In the genomic region with DNA sequence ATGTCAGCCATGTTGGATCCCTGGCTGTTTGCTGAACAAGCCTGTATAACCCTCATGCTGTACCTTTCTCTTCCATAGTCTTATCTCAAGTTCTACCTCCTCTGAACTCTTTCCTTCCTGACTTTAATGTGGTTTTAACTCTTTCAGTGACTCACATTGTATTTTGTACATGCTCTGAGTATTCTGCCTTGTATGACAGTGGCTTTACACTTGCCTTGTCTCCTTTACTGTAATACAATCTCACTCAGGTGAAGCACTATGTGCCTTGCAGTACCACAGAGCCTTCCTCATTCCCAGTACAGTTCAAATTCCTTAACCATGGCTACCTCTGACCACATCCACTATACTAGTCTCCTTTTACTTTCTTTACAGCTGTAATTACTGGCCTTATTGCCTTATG, we compare ENCODE assay signal across 16 cellular contexts. TPM values are rescaled to one million over a fixed set of nuclear protein-coding genes. Genes with fewer than 3 reads are reported as not detected.
A peak's percentile ranks its signal among the peaks of the same experiment; 100 is the strongest.
DNase-seq lines count a peak whose midpoint lies in the region; ATAC-seq and FAIRE-seq lines count a peak whose summit lies in the region.
"Had no signal": no experiment of that assay in that cellular context is flagged by ENCODE, and none has a peak within 500 bp of the region (broad histone marks: within the 10 kb centered on the region; RNA-seq: fewer than 3 reads in every experiment).

No MANE protein-coding gene starts in this region.

- peaks cover 50% of the 10 kb centered on the region for H3K36me3 Mint-ChIP-seq in activated T-cell treated with anti-CD3 and anti-CD28 coated beads, Interleukin-2, amount 50 U/mL, for 4 hours (ENCODE audit: insufficient read depth)
- H3K36me3 Mint-ChIP-seq in activated naive CD8-positive, alpha-beta T cell treated with anti-CD3 and anti-CD28 coated beads, Interleukin-2, amount 10 ng/mL, durations not matched to agents 7 days and 5 days: peaks cover 42% of the 10 kb centered on the region

- DNase-seq in activated T-cell treated with anti-CD3 and anti-CD28 coated beads, Interleukin-2, amount 50 U/mL, for 4 hours: no peak
- DNase-seq in activated T-cell treated with anti-CD3 and anti-CD28 coated beads, Interleukin-2, amount 50 U/mL, for 48 hours: no peak
- peak; percentile 6 for DNase-seq in RCC 7860 (ENCODE audit: low spot score)
- no peak for DNase-seq in activated naive CD8-positive, alpha-beta T cell treated with anti-CD3 and anti-CD28 coated beads, Interleukin-2, amount 10 ng/mL, durations not matched to agents 7 days and 5 days
- no peak for DNase-seq in stimulated activated naive CD8-positive, alpha-beta T cell treated with anti-CD3 and anti-CD28 coated beads, Interleukin-15, Interleukin-2, amounts not matched to agents 100 U/mL and 50 U/mL, for 24 hours
- DNase-seq in SW 1271 (lab: John Stamatoyannopoulos, UW): no peak
- DNase-seq in central memory CD4-positive, alpha-beta T cell: no peak
- DNase-seq: activated CD4-positive, alpha-beta T cell treated with anti-CD3 and anti-CD28 coated beads for 1 hour; H9; heart right ventricle; naive B cell; OCI-M1; SHP77 had no signal

- no peak for FAIRE-seq in RCC 7860 (lab: Jason Lieb, UNC)
- FAIRE-seq: GM12878 had no signal

- peaks cover 30% of the 10 kb centered on the region for H3K4me1 Mint-ChIP-seq in activated T-cell treated with anti-CD3 and anti-CD28 coated beads, Interleukin-2, amount 50 U/mL, for 4 hours (ENCODE audit: low read depth)
- peaks cover 28% of the 10 kb centered on the region for H3K4me1 Mint-ChIP-seq in activated naive CD8-positive, alpha-beta T cell treated with anti-CD3 and anti-CD28 coated beads, Interleukin-2, amount 10 ng/mL, durations not matched to agents 7 days and 5 days

- ATAC-seq in activated T-cell treated with anti-CD3 and anti-CD28 coated beads, Interleukin-2, amount 50 U/mL, for 4 hours: peak; percentile 78
- peak; percentile 68 for ATAC-seq in activated naive CD8-positive, alpha-beta T cell treated with anti-CD3 and anti-CD28 coated beads, Interleukin-2, amount 10 ng/mL, durations not matched to agents 7 days and 5 days (ENCODE audit: low read depth)
- ATAC-seq in stimulated activated naive CD8-positive, alpha-beta T cell treated with anti-CD3 and anti-CD28 coated beads, Interleukin-15, Interleukin-2, amounts not matched to agents 100 U/mL and 50 U/mL, for 24 hours: peak; percentile 86
- no peak for ATAC-seq in HG02973 (IDR thresholded peaks at IDR 0.05; ENCODE audit: unreplicated experiment)
- ATAC-seq: GM12878, left lobe of liver had no signal

- POLR2A ChIA-PET in activated naive CD8-positive, alpha-beta T cell treated with anti-CD3 and anti-CD28 coated beads, Interleukin-2, amount 10 ng/mL, durations not matched to agents 7 days and 5 days (lab: Charles Lee): interaction anchor here (1.5 kb wide), 1 partner anchor 14 kb away, joined by 5 read pairs; the partner anchor contains the start of gene PSMD11

- H3K27ac Mint-ChIP-seq in activated naive CD8-positive, alpha-beta T cell treated with anti-CD3 and anti-CD28 coated beads, Interleukin-2, amount 10 ng/mL, durations not matched to agents 7 days and 5 days: peak overlapping the region; percentile 64

- no peak overlapping the region for H3K4me3 Mint-ChIP-seq in activated T-cell treated with anti-CD3 and anti-CD28 coated beads, Interleukin-2, amount 50 U/mL, for 4 hours
- peak overlapping the region; percentile 46 for H3K4me3 Mint-ChIP-seq in activated naive CD8-positive, alpha-beta T cell treated with anti-CD3 and anti-CD28 coated beads, Interleukin-2, amount 10 ng/mL, durations not matched to agents 7 days and 5 days
- H3K4me3 Mint-ChIP-seq: H9, naive B cell had no signal

- no peaks in the 10 kb centered on the region for H3K27me3 Mint-ChIP-seq in activated T-cell treated with anti-CD3 and anti-CD28 coated beads, Interleukin-2, amount 50 U/mL, for 4 hours (ENCODE audit: low read depth)
- no peaks in the 10 kb centered on the region for H3K27me3 Mint-ChIP-seq in activated naive CD8-positive, alpha-beta T cell treated with anti-CD3 and anti-CD28 coated beads, Interleukin-2, amount 10 ng/mL, durations not matched to agents 7 days and 5 days
- H3K27me3 Mint-ChIP-seq: naive B cell had no signal

- no peaks in the 10 kb centered on the region for H3K9me3 Mint-ChIP-seq in activated T-cell treated with anti-CD3 and anti-CD28 coated beads, Interleukin-2, amount 50 U/mL, for 4 hours
- no peaks in the 10 kb centered on the region for H3K9me3 Mint-ChIP-seq in activated naive CD8-positive, alpha-beta T cell treated with anti-CD3 and anti-CD28 coated beads, Interleukin-2, amount 10 ng/mL, durations not matched to agents 7 days and 5 days
- H3K9me3 Mint-ChIP-seq: H9, naive B cell had no signal

RNA-seq across cellular contexts. Expression of gene PSMD11, which starts 14.1 kb away (rescaled TPM):
- 100 to 1,000 TPM; 247 to 270 (median 260) TPM for total RNA-seq in activated T-cell treated with anti-CD3 and anti-CD28 coated beads, Interleukin-2, amount 50 U/mL, for 4 hours
- 10 to 100 TPM; 68.3 to 75.1 TPM for total RNA-seq in activated naive CD8-positive, alpha-beta T cell treated with anti-CD3 and anti-CD28 coated beads, Interleukin-2, amount 10 ng/mL, durations not matched to agents 7 days and 5 days

RNA-seq across cellular contexts. Expression of gene CDK5R1, which starts 28.4 kb away (rescaled TPM):
- total RNA-seq in activated T-cell treated with anti-CD3 and anti-CD28 coated beads, Interleukin-2, amount 50 U/mL, for 4 hours: 10 to 100 TPM; 14.8 to 20.9 (median 15.7) TPM
- total RNA-seq in activated naive CD8-positive, alpha-beta T cell treated with anti-CD3 and anti-CD28 coated beads, Interleukin-2, amount 10 ng/mL, durations not matched to agents 7 days and 5 days: 1 to 10 TPM; 8.1 to 8.4 TPM
